ENCODE assay signal across 20 cellular contexts in genomic region chr9:14147738-14148137, GRCh38.
"Had no signal": no experiment of that assay in that cellular context is flagged by ENCODE, and none has a peak within 500 bp of the region (broad histone marks: within the 10 kb centered on the region; RNA-seq: fewer than 3 reads in every experiment).

No MANE protein-coding gene starts in this region.

- ATAC-seq: Panc1 had no signal

- H3K4me1 ChIP-seq: SJSA1 had no signal

- DNase-seq: KBM-7, NCI-H1092, NCI-H1105 treated with DMSO at 0.1 percent for 48 hours, NCI-H1417 treated with DMSO at 0.1 percent for 48 hours, NCI-H146, NCI-H1694 treated with DMSO at 0.1 percent for 48 hours, NCI-H1930, NCI-H2081, NCI-H2171, NCI-H345, NCI-H446 treated with DMSO at 0.1 percent for 48 hours, NCI-H524, NCI-H526 treated with DMSO at 0.1 percent for 48 hours, NCI-H748 treated with DMSO at 0.1 percent for 48 hours, Right ventricle myocardium superior, SIG-M5 had no signal

- H3K27me3 ChIP-seq: SJSA1 had no signal

- H3K4me3 ChIP-seq: SJSA1, SK-N-MC had no signal

- H3K36me3 ChIP-seq: SJSA1 had no signal

- H3K9me3 ChIP-seq: SJSA1 had no signal

- H3K27ac ChIP-seq: HL-60, SJSA1, SK-N-MC had no signal
